ENCODE assay signal across 25 cellular contexts in genomic region chr1:199901341-199901740, GRCh38.
"Had no signal": no experiment of that assay in that cellular context is flagged by ENCODE, and none has a peak within 500 bp of the region (broad histone marks: within the 10 kb centered on the region; RNA-seq: fewer than 3 reads in every experiment).

No MANE protein-coding gene starts in this region.

- DNase-seq: cortex of kidney; effector CD8-positive, alpha-beta T cell; effector memory CD8-positive, alpha-beta T cell; endodermal cell; erythroblast; esophagus squamous epithelium; foreskin fibroblast; foreskin melanocyte; gastrocnemius medialis; glutamatergic neuron; head of caudate nucleus; heart right ventricle; hippocampal formation; left cardiac atrium; left lung; left ventricle myocardium superior; lower lobe of right lung; mesenchymal stem cell; mucosa of descending colon; naive B cell had no signal

- H3K4me3 ChIP-seq: esophagus squamous epithelium, gastrocnemius medialis, heart right ventricle, left lung, lower lobe of right lung, mucosa of descending colon had no signal

- H3K27ac ChIP-seq: epithelial cell of prostate, esophagus squamous epithelium, gastrocnemius medialis, heart right ventricle, left lung, lower lobe of right lung had no signal

- FAIRE-seq: colon, endometrium, islet of Langerhans, keratinocyte had no signal
